ENCODE assay signal across 1 cellular context in genomic region chr2:63055510-63056308, GRCh38.
TF ChIP-seq lines count a peak whose summit lies in the region.

No MANE protein-coding gene starts in this region.

TF ChIP-seq in SK-N-SH, 30 proteins besides CTCF, POLR2A, EP300 and RAD21 (continued from another document):
- TF ChIP-seq YY1 (IDR thresholded peaks at IDR 0.05; ENCODE audit: low read depth) (no peak), MAX (IDR thresholded peaks at IDR 0.05; ENCODE audit: low read depth) (no peak), FOXJ3 (CRISPR knock-in tag; IDR thresholded peaks at IDR 0.05) (no peak), POLR2AphosphoS5 (IDR thresholded peaks at IDR 0.05; ENCODE audit: low read depth, low read length) (no peak)
